Comparison of ENCODE assay signal across 8 cellular contexts in genomic region chr10:89702121-89702480, GRCh38. TPM values are rescaled to one million over a fixed set of nuclear protein-coding genes. Genes with fewer than 3 reads are reported as not detected.
DNase-seq lines count a peak whose midpoint lies in the region; ATAC-seq and TF ChIP-seq lines count a peak whose summit lies in the region.

No MANE protein-coding gene starts in this region.

- no peak for ATAC-seq in HCT116
- no peak for ATAC-seq in GM21360 (IDR thresholded peaks at IDR 0.05; ENCODE audit: unreplicated experiment)
- ATAC-seq in GM21786 (IDR thresholded peaks at IDR 0.05; ENCODE audit: unreplicated experiment), result no peak

- POLR2A ChIA-PET in BJ (lab: Charles Lee) (no interaction called here), HCT116 (lab: Charles Lee) (interaction anchor here (1.3 kb wide), 1 partner anchor 58 kb away, joined by 9 read pairs; no protein-coding TSS in a partner anchor)

- no peaks in the 10 kb centered on the region for H3K9me2 ChIP-seq in HCT116 (ENCODE audit: insufficient read depth)

- DNase-seq in BJ (ENCODE audit: low read depth) (no peak), HCT116 (ENCODE audit: low read depth, low spot score) (no peak), UCSD-AML1 (lab: John Stamatoyannopoulos, UW; ENCODE audit: unreplicated experiment) (peak; percentile 19), kidney glomerular epithelial cell (lab: John Stamatoyannopoulos, UW) (no peak)

- H3K27ac ChIP-seq in HCT116 (ENCODE audit: low read depth, low read length), result peak overlapping the region; percentile 59; the same call in 1 of the 2 replicates
- H3K27ac ChIP-seq in esophagus (ENCODE audit: low read depth in 2 of 2, low read length in 1 of 2), result peak overlapping the region in 1 of 2 donors; percentile 71
- H3K27ac ChIP-seq in rectal smooth muscle tissue (ENCODE audit: low read depth, low read length), result no peak overlapping the region

- CTCF ChIA-PET in BJ (lab: Yijun Ruan, JAX) (interaction anchor here (1.7 kb wide), 1 partner anchor 13 kb away, joined by 4 read pairs; no protein-coding TSS in a partner anchor), HCT116 (lab: Charles Lee) (no interaction called here)

- WGBS in esophagus, 2 donors, result 8 to 13% methylated on average over 7 of the region's 7 CpGs

- H3K9me3 ChIP-seq in HCT116 (ENCODE audit: control insufficient read depth in 1 of 2, insufficient read depth in 1 of 2, low read depth in 1 of 2, low read length in 2 of 2) (no peaks in the 10 kb centered on the region), esophagus (ENCODE audit: control insufficient read depth in 2 of 2, insufficient read depth in 1 of 2, low read depth in 1 of 2, low read length in 1 of 2) (no peaks in the 10 kb centered on the region)

- RAD21 ChIA-PET in HCT116 (lab: Charles Lee; ENCODE audit: low non-redundant PET in 1 of 2, low total read pairs in 2 of 2, uncharacterized antibody in 2 of 2, unreplicated experiment in 2 of 2), result no interaction called here

- no peak for TF ChIP-seq POLR2A in HCT116 (IDR thresholded peaks at IDR 0.05; ENCODE audit: borderline replicate concordance, extremely low read depth, insufficient read depth, insufficient read length)

- TF ChIP-seq CTCF in BJ (IDR thresholded peaks at IDR 0.05; ENCODE audit: insufficient read depth, low read depth, low read length), result no peak
- no peak for TF ChIP-seq CTCF in HCT116 (IDR thresholded peaks at IDR 0.05 in 2 of 3, conservative IDR thresholded peaks at IDR 0.05 in 1 of 3; ENCODE audit: borderline replicate concordance in 1 of 3, insufficient read depth in 1 of 3, low read depth in 2 of 3, low read length in 2 of 3)

- H3K27me3 ChIP-seq in BJ (ENCODE audit: control insufficient read depth, insufficient read depth, low read length) (no peaks in the 10 kb centered on the region), HCT116 (ENCODE audit: insufficient read depth, low read length) (no peaks in the 10 kb centered on the region), esophagus (ENCODE audit: control insufficient read depth in 1 of 2, insufficient read depth in 2 of 2, low read length in 2 of 2) (no peaks in the 10 kb centered on the region), rectal smooth muscle tissue (ENCODE audit: control insufficient read depth, insufficient read depth, low read length) (no peaks in the 10 kb centered on the region)

- no peak overlapping the region for H2AFZ ChIP-seq in HCT116 (ENCODE audit: low read depth, low read length, poor library complexity, severe bottlenecking)

- TF ChIP-seq RAD21 in HCT116 (IDR thresholded peaks at IDR 0.05; ENCODE audit: low read depth), result no peak

- peak overlapping the region; percentile 85 for H3K4me3 ChIP-seq in BJ (ENCODE audit: low read depth, low read length)
- H3K4me3 ChIP-seq in HCT116 (replicated peaks in 1 of 2; ENCODE audit: low read depth in 1 of 2, low read length in 2 of 2), result peak overlapping the region; percentile 69 to 95
- peak overlapping the region; percentile 28 to 97 for H3K4me3 ChIP-seq in esophagus (ENCODE audit: low read depth in 1 of 2, low read length in 2 of 2)
- H3K4me3 ChIP-seq in rectal smooth muscle tissue (ENCODE audit: low read length), result peak overlapping the region; percentile 99

- H3K36me3 ChIP-seq in BJ (ENCODE audit: control insufficient read depth, insufficient read depth, low read length), result no peaks in the 10 kb centered on the region
- H3K36me3 ChIP-seq in HCT116 (ENCODE audit: control insufficient read depth in 1 of 2, insufficient read depth in 2 of 2, low read length in 2 of 2), result peaks cover 0 to 10% of the 10 kb centered on the region in 2 experiments; a peak in 1 of 4 replicates
- H3K36me3 ChIP-seq in esophagus (ENCODE audit: control insufficient read depth in 2 of 2, insufficient read depth in 2 of 2, low read length in 1 of 2), result no peaks in the 10 kb centered on the region
- H3K36me3 ChIP-seq in rectal smooth muscle tissue (ENCODE audit: control insufficient read depth, insufficient read depth, low read length), result no peaks in the 10 kb centered on the region

- H4K20me1 ChIP-seq in HCT116 (ENCODE audit: insufficient read depth), result no peaks in the 10 kb centered on the region

- BruUV-seq in HCT116 (replicated peaks; lab: Mats Ljungman, UMichigan), result no TSS peak

- H3K9ac ChIP-seq in HCT116 (ENCODE audit: low read length), result peak overlapping the region; percentile 86
- H3K9ac ChIP-seq in rectal smooth muscle tissue (ENCODE audit: low read length), result no peak overlapping the region

- intact Hi-C loops in HCT116 (cut with micrococcal nuclease), result no loop called here

- H3K4me2 ChIP-seq in HCT116 (ENCODE audit: low read length), result peak overlapping the region; percentile 83

- H3K4me1 ChIP-seq in HCT116 (ENCODE audit: control insufficient read depth in 1 of 2, insufficient read depth in 2 of 2, low read length in 2 of 2) (peaks cover 9 to 22% of the 10 kb centered on the region in 2 experiments), esophagus (ENCODE audit: control insufficient read depth in 2 of 2, insufficient read depth in 2 of 2, low read length in 1 of 2) (no peaks in the 10 kb centered on the region), rectal smooth muscle tissue (ENCODE audit: control insufficient read depth, insufficient read depth, low read length) (peaks cover 4% of the 10 kb centered on the region)

- peaks cover 57% of the 10 kb centered on the region for H3K79me2 ChIP-seq in HCT116 (ENCODE audit: insufficient read depth, low read length)

TF ChIP-seq in HCT116, 20 proteins besides CTCF, POLR2A, EP300 and RAD21:
- no peak for TF ChIP-seq EGR1 (IDR thresholded peaks at IDR 0.05; ENCODE audit: low read depth)
- no peak for TF ChIP-seq SRF (IDR thresholded peaks at IDR 0.05; ENCODE audit: low read depth)
- TF ChIP-seq CBX3 (IDR thresholded peaks at IDR 0.05; ENCODE audit: low read depth), result no peak
- TF ChIP-seq ELF1 (IDR thresholded peaks at IDR 0.05; ENCODE audit: borderline replicate concordance, low read depth), result no peak
- no peak for TF ChIP-seq POLR2AphosphoS5 (IDR thresholded peaks at IDR 0.05; ENCODE audit: low read depth, low read length)

RNA-seq across cellular contexts. Expression of gene KIF20B, which starts 0.7 kb away (rescaled TPM):
- polyA plus RNA-seq in BJ (2011; rRNA removed) (1.4 and 5.0 TPM in 2 replicates), esophagus (1 to 10 TPM; 3.3 to 3.6 TPM)
- 1.8 and 3.0 TPM in 2 replicates for polyA minus RNA-seq in BJ (2011; rRNA and poly(A)+ RNA removed)
- total RNA-seq in HCT116 (2021; ENCODE audit: unreplicated experiment), result 50.2 TPM
- 3.8 and 8.3 TPM in 2 replicates for polyA plus RNA-seq in HCT116 (2012)

RNA-seq across cellular contexts. Expression of gene PANK1, which starts 57.1 kb away (rescaled TPM):
- 3.9 and 4.2 TPM in 2 replicates for polyA plus RNA-seq in BJ (2011; rRNA removed)
- 4.6 and 6.6 TPM in 2 replicates for polyA minus RNA-seq in BJ (2011; rRNA and poly(A)+ RNA removed)
- total RNA-seq in HCT116 (2021; ENCODE audit: unreplicated experiment), result 6.4 TPM
- polyA plus RNA-seq in HCT116 (2012), result 3.8 and 4.2 TPM in 2 replicates
- 1 to 10 TPM; 1.5 to 2.6 TPM for polyA plus RNA-seq in esophagus
